In the genomic region with DNA sequence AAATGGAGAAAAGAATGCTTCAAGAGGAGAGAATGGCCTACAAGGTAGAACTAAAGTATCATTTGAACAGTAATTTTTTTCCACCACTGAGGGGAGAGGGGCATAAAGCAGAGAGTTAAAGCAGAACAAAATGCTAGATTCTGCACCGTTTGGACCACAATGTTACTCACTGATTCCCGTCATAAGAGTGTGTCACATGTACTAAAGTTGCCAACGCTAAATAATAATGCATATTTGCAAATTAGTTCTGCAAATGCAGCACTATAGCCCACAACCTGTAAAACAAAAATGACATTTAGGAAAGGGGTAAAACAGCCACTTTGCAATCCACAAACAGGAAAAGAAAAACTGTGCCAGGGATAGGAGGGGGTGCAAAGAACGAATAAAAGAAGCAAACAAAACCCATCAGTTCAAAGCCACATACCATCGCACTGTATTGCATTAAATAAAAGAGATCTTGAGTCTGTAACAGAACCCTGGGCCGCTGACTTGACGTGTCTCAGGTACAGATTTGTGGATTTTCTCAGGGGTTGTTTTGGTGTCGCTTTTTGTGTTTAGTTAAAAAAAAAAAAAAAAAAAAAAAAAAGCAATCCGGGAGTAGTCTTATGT, we compare ENCODE assay signal across 8 cellular contexts. TPM values are rescaled to one million over a fixed set of nuclear protein-coding genes. Genes with fewer than 3 reads are reported as not detected.
DNase-seq lines count a peak whose midpoint lies in the region; ATAC-seq, FAIRE-seq and TF ChIP-seq lines count a peak whose summit lies in the region.

No MANE protein-coding gene starts in this region.

- no peak overlapping the region for H2AK5ac ChIP-seq in trophoblast cell (ENCODE audit: low read length)

- H3K4me3 ChIP-seq in OCI-LY3 (ENCODE audit: low read length), result peak overlapping the region; percentile 75
- H3K4me3 ChIP-seq in endothelial cell of umbilical vein (replicated peaks in 1 of 3; ENCODE audit: insufficient read depth in 1 of 3, low read depth in 1 of 3, low read length in 3 of 3), result peak overlapping the region; percentile 32 to 91 (median 44)
- no peak overlapping the region for H3K4me3 ChIP-seq in trophoblast cell (ENCODE audit: low read depth, low read length)

- H3K9me1 ChIP-seq in endothelial cell of umbilical vein (replicated peaks; ENCODE audit: control insufficient read depth, extremely low read depth, insufficient read depth, low read length), result no peaks in the 10 kb centered on the region

- H2BK120ac ChIP-seq in trophoblast cell (ENCODE audit: insufficient read depth, low read length, poor library complexity), result no peak overlapping the region

- H3K4ac ChIP-seq in trophoblast cell (ENCODE audit: low read depth, low read length), result no peak overlapping the region

- H3K36me3 ChIP-seq in OCI-LY3 (replicated peaks; ENCODE audit: low read depth, low read length) (no peaks in the 10 kb centered on the region), endothelial cell of umbilical vein (ENCODE audit: control insufficient read depth in 2 of 2, extremely low read depth in 1 of 2, insufficient read depth in 2 of 2, low read length in 2 of 2) (no peaks in the 10 kb centered on the region), trophoblast cell (ENCODE audit: control insufficient read depth in 1 of 2, insufficient read depth in 2 of 2, low read length in 2 of 2) (no peaks in the 10 kb centered on the region)

- no peaks in the 10 kb centered on the region for H4K20me1 ChIP-seq in OCI-LY3 (ENCODE audit: insufficient read depth, low read length)
- no peaks in the 10 kb centered on the region for H4K20me1 ChIP-seq in endothelial cell of umbilical vein (replicated peaks; ENCODE audit: control insufficient read depth, extremely low read depth, insufficient read depth, low read length)

- WGBS in trophoblast cell (ENCODE audit: extremely low coverage, insufficient coverage, insufficient read length), result no CpG with 5 or more reads among the region's 9 CpGs

- H3K4me1 ChIP-seq in OCI-LY3 (ENCODE audit: low read length), result peaks cover 30% of the 10 kb centered on the region
- peaks cover 68% of the 10 kb centered on the region for H3K4me1 ChIP-seq in endothelial cell of umbilical vein (ENCODE audit: control insufficient read depth, extremely low read depth, insufficient read depth, low read length)
- H3K4me1 ChIP-seq in trophoblast cell (ENCODE audit: control insufficient read depth in 1 of 2, insufficient read depth in 2 of 2, low read length in 2 of 2), result no peaks in the 10 kb centered on the region

- FAIRE-seq in GM18507 (lab: Jason Lieb, UNC), result peak; percentile 18
- no peak for FAIRE-seq in endothelial cell of umbilical vein (lab: Jason Lieb, UNC)
- FAIRE-seq in GM12892 (lab: Jason Lieb, UNC), result no peak

- no peak overlapping the region for H4K8ac ChIP-seq in trophoblast cell (ENCODE audit: low read depth, low read length)

- dilution Hi-C loops in endothelial cell of umbilical vein (cut with MboI; ENCODE audit: extremely low pct_ligation_motif_present, low sequenced_read_pairs), result no loop called here

- H4K12ac ChIP-seq in trophoblast cell (ENCODE audit: low read depth, low read length), result no peak overlapping the region

- no peak overlapping the region for H2BK12ac ChIP-seq in trophoblast cell (ENCODE audit: low read length)

- H3K27me3 ChIP-seq in OCI-LY3 (ENCODE audit: low read depth, low read length) (no peaks in the 10 kb centered on the region), endothelial cell of umbilical vein (ENCODE audit: control insufficient read depth in 2 of 2, insufficient read depth in 2 of 2, low read length in 2 of 2) (no peaks in the 10 kb centered on the region), trophoblast cell (ENCODE audit: insufficient read depth, low read length) (no peaks in the 10 kb centered on the region)

- peak overlapping the region; percentile 95 for H3K9ac ChIP-seq in OCI-LY3 (ENCODE audit: low read length)
- H3K9ac ChIP-seq in endothelial cell of umbilical vein (replicated peaks; ENCODE audit: extremely low read depth, insufficient read depth, low read length), result peak overlapping the region; percentile 90
- no peak overlapping the region for H3K9ac ChIP-seq in trophoblast cell (ENCODE audit: low read length)

- no peaks in the 10 kb centered on the region for H3K79me2 ChIP-seq in OCI-LY3 (ENCODE audit: low read length)
- H3K79me2 ChIP-seq in endothelial cell of umbilical vein (ENCODE audit: control insufficient read depth, insufficient read depth, low read length), result peaks cover 34% of the 10 kb centered on the region
- peaks cover 8% of the 10 kb centered on the region for H3K79me2 ChIP-seq in trophoblast cell (ENCODE audit: control insufficient read depth, insufficient read depth, low read length, poor library complexity)

- POLR2A ChIA-PET in endothelial cell of umbilical vein (lab: Charles Lee), result no interaction called here

- DNase-seq in GM18507 (ENCODE audit: extremely low spot score, insufficient read length, low read depth) (no peak), endothelial cell of umbilical vein (ENCODE audit: low read depth, low spot score) (peak; percentile 60), trophoblast cell (no peak), NCI-H1092 treated with DMSO at 0.1 percent for 48 hours (lab: John Stamatoyannopoulos, UW) (no peak), EL (no peak), GM12892 (ENCODE audit: insufficient read length) (no peak)

- peak overlapping the region; percentile 72 for H3K4me2 ChIP-seq in OCI-LY3 (ENCODE audit: low read length)
- H3K4me2 ChIP-seq in endothelial cell of umbilical vein (ENCODE audit: insufficient read depth, low read length), result peak overlapping the region; percentile 92
- peak overlapping the region; percentile 61 for H3K4me2 ChIP-seq in trophoblast cell (ENCODE audit: low read length)

- peak overlapping the region; percentile 75 for H4K91ac ChIP-seq in trophoblast cell (ENCODE audit: low read depth, low read length)

- BruUV-seq in endothelial cell of umbilical vein (replicated peaks; lab: Mats Ljungman, UMichigan), result TSS peak; percentile 45

- no peak overlapping the region for H3K23ac ChIP-seq in trophoblast cell (ENCODE audit: low read length)

- no peak overlapping the region for H3K14ac ChIP-seq in trophoblast cell (ENCODE audit: low read length)

- TF ChIP-seq CTCF in OCI-LY3 (IDR thresholded peaks at IDR 0.05; ENCODE audit: low read depth, low read length), result no peak
- no peak for TF ChIP-seq CTCF in endothelial cell of umbilical vein (IDR thresholded peaks at IDR 0.05; ENCODE audit: extremely low read depth in 1 of 2, insufficient read depth in 1 of 2, low read depth in 1 of 2, low read length in 2 of 2)

- intact Hi-C loops in endothelial cell of umbilical vein (cut with micrococcal nuclease), result loop anchor here (1.0 to 5.0 kb wide), 8 partner anchors 7 to 569 kb away; partner anchors contain the start of gene NFIB

- H3K27ac ChIP-seq in OCI-LY3 (ENCODE audit: low read length), result peak overlapping the region; percentile 49
- H3K27ac ChIP-seq in endothelial cell of umbilical vein (ENCODE audit: insufficient read depth, low read depth, low read length), result peak overlapping the region; percentile 94
- no peak overlapping the region for H3K27ac ChIP-seq in trophoblast cell (ENCODE audit: low read depth, low read length)

- CTCF ChIA-PET in endothelial cell of umbilical vein (lab: Charles Lee), result interaction anchor here (0.7 to 4.2 kb wide), 6 partner anchors 10 to 331 kb away, joined by 3 to 25 read pairs (median 3); no protein-coding TSS in a partner anchor

- H3K9me3 ChIP-seq in OCI-LY3 (ENCODE audit: insufficient read depth, low read length) (no peaks in the 10 kb centered on the region), endothelial cell of umbilical vein (replicated peaks; ENCODE audit: control insufficient read depth, insufficient read depth, low read length) (no peaks in the 10 kb centered on the region), trophoblast cell (ENCODE audit: insufficient read depth, low read depth, low read length) (no peaks in the 10 kb centered on the region)

- no peak overlapping the region for H2BK5ac ChIP-seq in trophoblast cell (ENCODE audit: low read depth, low read length, poor library complexity)

- peak overlapping the region; percentile 60 for H2AFZ ChIP-seq in OCI-LY3 (ENCODE audit: low read depth, low read length)
- no peak overlapping the region for H2AFZ ChIP-seq in endothelial cell of umbilical vein (ENCODE audit: low read depth, low read length)
- no peak overlapping the region for H2AFZ ChIP-seq in trophoblast cell (ENCODE audit: insufficient read depth, low read length, poor library complexity)

- H3K18ac ChIP-seq in trophoblast cell (ENCODE audit: low read length), result no peak overlapping the region

- peaks cover 9% of the 10 kb centered on the region for H3K79me1 ChIP-seq in trophoblast cell (ENCODE audit: low read length)

- TF ChIP-seq POLR2A in endothelial cell of umbilical vein (IDR thresholded peaks at IDR 0.05; ENCODE audit: low read depth, low read length), result peak; percentile 66
- TF ChIP-seq POLR2A in GM12892 (IDR thresholded peaks at IDR 0.05; ENCODE audit: low read depth, low read length), result no peak

- no peak for ATAC-seq in GM19324 (IDR thresholded peaks at IDR 0.05; ENCODE audit: low FRiP score, unreplicated experiment)

TF ChIP-seq in endothelial cell of umbilical vein, 7 proteins besides CTCF, POLR2A, EP300 and RAD21:
- TF ChIP-seq MYC (IDR thresholded peaks at IDR 0.05; ENCODE audit: low read depth, low read length), result no peak
- TF ChIP-seq FOS (IDR thresholded peaks at IDR 0.05; ENCODE audit: borderline replicate concordance, insufficient read depth, low read length), result peak; percentile 6

RNA-seq across cellular contexts. Expression of gene NFIB, which starts 7.7 kb away (rescaled TPM):
- total RNA-seq in endothelial cell of umbilical vein, result 160 and 174 TPM in 2 replicates
- 23.4 and 26.4 TPM in 2 replicates for polyA plus RNA-seq in endothelial cell of umbilical vein
- 37.4 and 43.7 TPM in 2 replicates for polyA plus RNA-seq in endothelial cell of umbilical vein (2011; cell fraction: cytosol; rRNA removed)
- polyA plus RNA-seq in endothelial cell of umbilical vein (2011; cell fraction: nucleus; rRNA removed), result 154 and 187 TPM in 2 replicates
- 57.7 and 61.6 TPM in 2 replicates for polyA plus RNA-seq in endothelial cell of umbilical vein (2012)
- polyA minus RNA-seq in endothelial cell of umbilical vein, result 232 and 242 TPM in 2 replicates
- polyA minus RNA-seq in endothelial cell of umbilical vein (2011; cell fraction: cytosol; rRNA and poly(A)+ RNA removed), result 21.1 TPM
- 402 and 529 TPM in 2 replicates for polyA minus RNA-seq in endothelial cell of umbilical vein (2011; cell fraction: nucleus; rRNA and poly(A)+ RNA removed)
- 0.96 and 1.2 TPM in 2 replicates for polyA plus RNA-seq in trophoblast cell (2013)
- polyA plus RNA-seq in GM12892 (2012; ENCODE audit: missing spikeins), result not detected
